15 cellular contexts compared by ENCODE assay signal in the genomic region with DNA sequence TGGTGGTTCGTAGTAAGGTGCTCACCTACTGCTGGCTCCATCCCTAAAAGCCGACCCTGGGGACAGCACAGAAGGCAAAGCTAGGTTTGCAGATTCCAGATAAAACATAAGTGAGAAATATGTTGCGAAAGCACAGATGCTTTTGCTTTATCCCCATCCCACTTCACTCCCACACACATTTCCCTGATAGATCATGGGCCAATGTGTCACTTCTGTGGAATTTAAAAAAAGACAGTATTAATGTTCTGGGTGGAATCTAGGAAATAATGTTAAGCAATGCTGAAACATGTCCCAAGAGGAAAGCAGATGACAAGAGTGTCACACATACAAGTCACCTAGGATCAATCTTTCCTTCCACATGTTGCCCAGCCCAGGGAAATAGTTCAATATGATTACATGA.
A peak's percentile ranks its signal among the peaks of the same experiment; 100 is the strongest.
DNase-seq lines count a peak whose midpoint lies in the region; ATAC-seq, FAIRE-seq and TF ChIP-seq lines count a peak whose summit lies in the region.
"Had no signal": no experiment of that assay in that cellular context is flagged by ENCODE, and none has a peak within 500 bp of the region (broad histone marks: within the 10 kb centered on the region; RNA-seq: fewer than 3 reads in every experiment).

No MANE protein-coding gene starts in this region.

- no peak overlapping the region for H3K4me3 Mint-ChIP-seq in activated naive CD8-positive, alpha-beta T cell treated with anti-CD3 and anti-CD28 coated beads for 36 hours
- H3K4me3 Mint-ChIP-seq: activated naive CD4-positive, alpha-beta T cell treated with anti-CD3 and anti-CD28 coated beads, Interleukin-2, amount 50 U/mL, for 24 hours had no signal

- CTCF ChIA-PET in HepG2 (lab: Yijun Ruan, JAX; ENCODE audit: low intra/inter-chr PET ratio, low total read pairs) = no interaction called here

- H2AFZ ChIP-seq in HepG2 (ENCODE audit: low read length) = no peak overlapping the region
- H2AFZ ChIP-seq: hepatocyte had no signal

- H3K9ac ChIP-seq in HepG2 (ENCODE audit: insufficient read depth, low read depth, low read length) = no peak overlapping the region

- no peak overlapping the region for H3K4me2 ChIP-seq in HepG2 (ENCODE audit: low read depth, low read length)
- H3K4me2 ChIP-seq: hepatocyte had no signal

- TF ChIP-seq CTCF in fibroblast of mammary gland (conservative IDR thresholded peaks at IDR 0.05; ENCODE audit: control insufficient read depth, insufficient read depth, low read depth, low read length) (no peak), HepG2 (CRISPR knock-in tag; IDR thresholded peaks at IDR 0.05) (no peak)

- TF ChIP-seq EP300 in HepG2 (IDR thresholded peaks at IDR 0.05; ENCODE audit: low read depth in 2 of 2, low read length in 2 of 2) = no peak
- TF ChIP-seq EP300 in HepG2 (CRISPR knock-in tag; IDR thresholded peaks at IDR 0.05; ENCODE audit: borderline replicate concordance) = no peak

- intact Hi-C loops in HepG2 (cut with micrococcal nuclease; ENCODE audit: unreplicated experiment) = no loop called here

- POLR2A ChIA-PET in HepG2 (lab: Yijun Ruan, JAX) = no interaction called here

- BruUV-seq in HepG2 (replicated peaks; lab: Mats Ljungman, UMichigan) = no TSS peak

- TF ChIP-seq RAD21 in HepG2 (CRISPR knock-in tag; IDR thresholded peaks at IDR 0.05) = no peak

- no peaks in the 10 kb centered on the region for H3K27me3 ChIP-seq in HepG2 (ENCODE audit: control insufficient read depth in 1 of 2, insufficient read depth in 2 of 2, low read length in 2 of 2)
- H3K27me3 ChIP-seq: hepatocyte, SJSA1 had no signal

- in situ Hi-C loops in HepG2 (cut with HindIII; ENCODE audit: extremely low pct_ligation_motif_present, low pct_unique_long_range_greater_than_20kb) = no loop called here

- ATAC-seq in HepG2 = no peak

- H3K9me3 ChIP-seq in HepG2 (ENCODE audit: low read length) = no peaks in the 10 kb centered on the region
- H3K9me3 ChIP-seq: SJSA1 had no signal

- H3K27me3 Mint-ChIP-seq in activated naive CD8-positive, alpha-beta T cell treated with anti-CD3 and anti-CD28 coated beads for 36 hours = no peaks in the 10 kb centered on the region
- H3K27me3 Mint-ChIP-seq: activated naive CD4-positive, alpha-beta T cell treated with anti-CD3 and anti-CD28 coated beads, Interleukin-2, amount 50 U/mL, for 24 hours had no signal

- no peaks in the 10 kb centered on the region for H3K79me2 ChIP-seq in HepG2 (ENCODE audit: insufficient read depth, low read length)
- H3K79me2 ChIP-seq: hepatocyte had no signal

- DNase-seq in GM04503 (ENCODE audit: low read depth) = peak; percentile 53
- DNase-seq in RPMI7951 (ENCODE audit: low read depth) = peak; percentile 42
- DNase-seq in fibroblast of mammary gland (ENCODE audit: low read depth) = peak; percentile 88
- DNase-seq in renal cortical epithelial cell (ENCODE audit: low read depth) = peak; percentile 77
- no peak for DNase-seq in HepG2 (ENCODE audit: low spot score)
- DNase-seq in substantia nigra (lab: John Stamatoyannopoulos, UW) = no peak
- DNase-seq in NCI-H1417 (lab: John Stamatoyannopoulos, UW) = no peak
- no peak for DNase-seq in activated naive CD8-positive, alpha-beta T cell treated with anti-CD3 and anti-CD28 coated beads for 36 hours
- DNase-seq: COR-L47, mesendoderm, NCI-H146, WERI-Rb-1 had no signal

- H3K4me3 ChIP-seq in fibroblast of mammary gland (ENCODE audit: control insufficient read depth, low read depth, low read length) (no peak overlapping the region), HepG2 (replicated peaks in 1 of 3; ENCODE audit: insufficient read depth in 1 of 3, low read depth in 2 of 3, low read length in 3 of 3) (no peak overlapping the region)
- H3K4me3 ChIP-seq: hepatocyte, SJSA1 had no signal

- no peaks in the 10 kb centered on the region for H4K20me1 ChIP-seq in HepG2 (ENCODE audit: insufficient read depth, low read length)

- no peak overlapping the region for H3K27ac Mint-ChIP-seq in activated naive CD8-positive, alpha-beta T cell treated with anti-CD3 and anti-CD28 coated beads for 36 hours
- H3K27ac Mint-ChIP-seq: activated naive CD4-positive, alpha-beta T cell treated with anti-CD3 and anti-CD28 coated beads, Interleukin-2, amount 50 U/mL, for 24 hours had no signal

- no peaks in the 10 kb centered on the region for H3K36me3 ChIP-seq in HepG2 (replicated peaks in 1 of 2; ENCODE audit: control insufficient read depth in 1 of 2, insufficient read depth in 2 of 2, low read length in 2 of 2)
- H3K36me3 ChIP-seq: SJSA1, WERI-Rb-1 had no signal

- FAIRE-seq in HepG2 (lab: Jason Lieb, UNC) = no peak

- H3K4me1 Mint-ChIP-seq in activated naive CD8-positive, alpha-beta T cell treated with anti-CD3 and anti-CD28 coated beads for 36 hours = no peaks in the 10 kb centered on the region
- H3K4me1 Mint-ChIP-seq: activated naive CD4-positive, alpha-beta T cell treated with anti-CD3 and anti-CD28 coated beads, Interleukin-2, amount 50 U/mL, for 24 hours had no signal

- H3K27ac ChIP-seq in HepG2 (ENCODE audit: extremely low read length, insufficient read depth, low read length) = no peak overlapping the region
- no peak overlapping the region for H3K27ac ChIP-seq in substantia nigra (ENCODE audit: low read depth, low read length, poor library complexity, severe bottlenecking)
- H3K27ac ChIP-seq: hepatocyte, SJSA1, WERI-Rb-1 had no signal

- 15% methylated on average over 3 of the region's 3 CpGs for WGBS in HepG2 (ENCODE audit: low lambda C conversion rate)

- peaks cover 1% of the 10 kb centered on the region for H3K9me3 Mint-ChIP-seq in activated naive CD8-positive, alpha-beta T cell treated with anti-CD3 and anti-CD28 coated beads for 36 hours
- H3K9me3 Mint-ChIP-seq: activated naive CD4-positive, alpha-beta T cell treated with anti-CD3 and anti-CD28 coated beads, Interleukin-2, amount 50 U/mL, for 24 hours had no signal

- TF ChIP-seq POLR2A in HepG2 (IDR thresholded peaks at IDR 0.05; ENCODE audit: insufficient read depth in 1 of 2, low read depth in 2 of 2, low read length in 2 of 2) = no peak

- no peaks in the 10 kb centered on the region for H3K4me1 ChIP-seq in HepG2 (ENCODE audit: insufficient read depth, low read length)
- H3K4me1 ChIP-seq: SJSA1 had no signal

- no peaks in the 10 kb centered on the region for H3K36me3 Mint-ChIP-seq in activated naive CD8-positive, alpha-beta T cell treated with anti-CD3 and anti-CD28 coated beads for 36 hours
- H3K36me3 Mint-ChIP-seq: activated naive CD4-positive, alpha-beta T cell treated with anti-CD3 and anti-CD28 coated beads, Interleukin-2, amount 50 U/mL, for 24 hours had no signal

TF ChIP-seq in HepG2, 621 proteins besides CTCF, POLR2A, EP300 and RAD21:
- TF ChIP-seq, protein P1, sequence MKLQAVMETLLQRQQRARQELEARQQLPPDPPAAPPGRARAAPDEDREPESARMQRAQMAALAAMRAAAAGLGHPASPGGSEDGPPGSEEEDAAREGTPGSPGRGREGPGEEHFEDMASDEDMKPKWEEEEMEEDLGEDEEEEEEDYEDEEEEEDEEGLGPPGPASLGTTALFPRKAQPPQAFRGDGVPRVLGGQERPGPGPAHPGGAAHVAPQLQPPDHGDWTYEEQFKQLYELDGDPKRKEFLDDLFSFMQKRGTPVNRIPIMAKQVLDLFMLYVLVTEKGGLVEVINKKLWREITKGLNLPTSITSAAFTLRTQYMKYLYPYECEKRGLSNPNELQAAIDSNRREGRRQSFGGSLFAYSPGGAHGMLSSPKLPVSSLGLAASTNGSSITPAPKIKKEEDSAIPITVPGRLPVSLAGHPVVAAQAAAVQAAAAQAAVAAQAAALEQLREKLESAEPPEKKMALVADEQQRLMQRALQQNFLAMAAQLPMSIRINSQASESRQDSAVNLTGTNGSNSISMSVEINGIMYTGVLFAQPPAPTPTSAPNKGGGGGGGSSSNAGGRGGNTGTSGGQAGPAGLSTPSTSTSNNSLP (IDR thresholded peaks at IDR 0.05; ENCODE audit: low read depth, low read length) = no peak
- TF ChIP-seq ZNF446 (CRISPR knock-in tag; IDR thresholded peaks at IDR 0.05) (no peak), ZNF816 (CRISPR knock-in tag; IDR thresholded peaks at IDR 0.05; ENCODE audit: borderline replicate concordance) (no peak), NR3C1 (CRISPR knock-in tag; IDR thresholded peaks at IDR 0.05) (no peak), KMT2A (CRISPR knock-in tag; IDR thresholded peaks at IDR 0.05) (no peak), NFKB2 (CRISPR knock-in tag; IDR thresholded peaks at IDR 0.05; ENCODE audit: borderline replicate concordance) (no peak), ZFP36L2 (CRISPR knock-in tag; IDR thresholded peaks at IDR 0.05) (no peak)
- TF ChIP-seq, protein P2, sequence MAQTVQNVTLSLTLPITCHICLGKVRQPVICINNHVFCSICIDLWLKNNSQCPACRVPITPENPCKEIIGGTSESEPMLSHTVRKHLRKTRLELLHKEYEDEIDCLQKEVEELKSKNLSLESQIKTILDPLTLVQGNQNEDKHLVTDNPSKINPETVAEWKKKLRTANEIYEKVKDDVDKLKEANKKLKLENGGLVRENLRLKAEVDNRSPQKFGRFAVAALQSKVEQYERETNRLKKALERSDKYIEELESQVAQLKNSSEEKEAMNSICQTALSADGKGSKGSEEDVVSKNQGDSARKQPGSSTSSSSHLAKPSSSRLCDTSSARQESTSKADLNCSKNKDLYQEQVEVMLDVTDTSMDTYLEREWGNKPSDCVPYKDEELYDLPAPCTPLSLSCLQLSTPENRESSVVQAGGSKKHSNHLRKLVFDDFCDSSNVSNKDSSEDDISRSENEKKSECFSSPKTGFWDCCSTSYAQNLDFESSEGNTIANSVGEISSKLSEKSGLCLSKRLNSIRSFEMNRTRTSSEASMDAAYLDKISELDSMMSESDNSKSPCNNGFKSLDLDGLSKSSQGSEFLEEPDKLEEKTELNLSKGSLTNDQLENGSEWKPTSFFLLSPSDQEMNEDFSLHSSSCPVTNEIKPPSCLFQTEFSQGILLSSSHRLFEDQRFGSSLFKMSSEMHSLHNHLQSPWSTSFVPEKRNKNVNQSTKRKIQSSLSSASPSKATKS (CRISPR knock-in tag; IDR thresholded peaks at IDR 0.05) = no peak
TF ChIP-seq in HepG2: peak in this region for 0.

Comparison
In these comparisons a context has a peak if more than half of its experiments do, and no peak if none do; other contexts are left out.
1. DNase-seq: peak in GM04503 (single experiment), RPMI7951 (single experiment), fibroblast of mammary gland (single experiment) and renal cortical epithelial cell (single experiment); none in HepG2 (single experiment), substantia nigra (0 of 49), NCI-H1417 (0 of 3) and activated naive CD8-positive, alpha-beta T cell treated with anti-CD3 and anti-CD28 coated beads for 36 hours (single experiment).